ENCODE assay signal across 22 cellular contexts in genomic region chr4:174627473-174627872, GRCh38.
"Had no signal": no experiment of that assay in that cellular context is flagged by ENCODE, and none has a peak within 500 bp of the region (broad histone marks: within the 10 kb centered on the region; RNA-seq: fewer than 3 reads in every experiment).

No MANE protein-coding gene starts in this region.

- H3K36me3 Mint-ChIP-seq: memory B cell; natural killer cell; stimulated activated memory B cell treated with anti-CD40 and anti-IgM and Interleukin-4, amounts not matched to agents 10 μg/mL and 1 μg/mL and 100 μg/mL, for 72 hours had no signal

- H3K4me1 Mint-ChIP-seq: memory B cell; natural killer cell; stimulated activated memory B cell treated with anti-CD40 and anti-IgM and Interleukin-4, amounts not matched to agents 10 μg/mL and 1 μg/mL and 100 μg/mL, for 72 hours had no signal

- H3K27ac ChIP-seq: coronary artery, heart right ventricle, lower lobe of right lung, ovary, psoas muscle, skin epidermis, spleen, thoracic aorta, tibial nerve had no signal

- H3K27me3 ChIP-seq: heart right ventricle, ovary, tibial nerve, upper lobe of left lung had no signal

- H3K36me3 ChIP-seq: heart right ventricle, lower lobe of right lung, ovary, spleen, thoracic aorta, tibial nerve, upper lobe of left lung had no signal

- H3K27ac Mint-ChIP-seq: effector memory CD8-positive, alpha-beta T cell; memory B cell; natural killer cell; stimulated activated memory B cell treated with anti-CD40 and anti-IgM and Interleukin-4, amounts not matched to agents 10 μg/mL and 1 μg/mL and 100 μg/mL, for 72 hours had no signal

- H3K9me3 Mint-ChIP-seq: memory B cell; natural killer cell; stimulated activated memory B cell treated with anti-CD40 and anti-IgM and Interleukin-4, amounts not matched to agents 10 μg/mL and 1 μg/mL and 100 μg/mL, for 72 hours had no signal

- H3K4me3 Mint-ChIP-seq: effector memory CD8-positive, alpha-beta T cell; memory B cell; natural killer cell; stimulated activated memory B cell treated with anti-CD40 and anti-IgM and Interleukin-4, amounts not matched to agents 10 μg/mL and 1 μg/mL and 100 μg/mL, for 72 hours had no signal

- H3K27me3 Mint-ChIP-seq: effector memory CD8-positive, alpha-beta T cell; memory B cell; stimulated activated memory B cell treated with anti-CD40 and anti-IgM and Interleukin-4, amounts not matched to agents 10 μg/mL and 1 μg/mL and 100 μg/mL, for 72 hours had no signal

- DNase-seq: dermis blood vessel endothelial cell; effector memory CD8-positive, alpha-beta T cell; foreskin melanocyte; glutamatergic neuron; heart right ventricle; hypothalamus; left ventricle myocardium superior; lower lobe of right lung; natural killer cell; ovary; psoas muscle; right cardiac atrium; spleen; stimulated activated CD4-positive, alpha-beta T cell treated with anti-CD3 and anti-CD28 coated beads, Interleukin-4, amount 100 ng/mL, for 4 hours; stimulated activated naive CD8-positive, alpha-beta T cell treated with anti-CD3 and anti-CD28 coated beads, Interleukin-15, Interleukin-2, amounts not matched to agents 100 U/mL and 50 U/mL, for 24 hours; upper lobe of left lung had no signal

- H3K4me1 ChIP-seq: heart right ventricle, psoas muscle had no signal

- H3K9me3 ChIP-seq: heart right ventricle, lower lobe of right lung, ovary, psoas muscle, spleen, thoracic aorta, tibial nerve, upper lobe of left lung had no signal

- H3K4me3 ChIP-seq: coronary artery, heart right ventricle, lower lobe of right lung, ovary, psoas muscle, skin epidermis, spleen, thoracic aorta, tibial nerve, upper lobe of left lung had no signal
